In the genomic region with DNA sequence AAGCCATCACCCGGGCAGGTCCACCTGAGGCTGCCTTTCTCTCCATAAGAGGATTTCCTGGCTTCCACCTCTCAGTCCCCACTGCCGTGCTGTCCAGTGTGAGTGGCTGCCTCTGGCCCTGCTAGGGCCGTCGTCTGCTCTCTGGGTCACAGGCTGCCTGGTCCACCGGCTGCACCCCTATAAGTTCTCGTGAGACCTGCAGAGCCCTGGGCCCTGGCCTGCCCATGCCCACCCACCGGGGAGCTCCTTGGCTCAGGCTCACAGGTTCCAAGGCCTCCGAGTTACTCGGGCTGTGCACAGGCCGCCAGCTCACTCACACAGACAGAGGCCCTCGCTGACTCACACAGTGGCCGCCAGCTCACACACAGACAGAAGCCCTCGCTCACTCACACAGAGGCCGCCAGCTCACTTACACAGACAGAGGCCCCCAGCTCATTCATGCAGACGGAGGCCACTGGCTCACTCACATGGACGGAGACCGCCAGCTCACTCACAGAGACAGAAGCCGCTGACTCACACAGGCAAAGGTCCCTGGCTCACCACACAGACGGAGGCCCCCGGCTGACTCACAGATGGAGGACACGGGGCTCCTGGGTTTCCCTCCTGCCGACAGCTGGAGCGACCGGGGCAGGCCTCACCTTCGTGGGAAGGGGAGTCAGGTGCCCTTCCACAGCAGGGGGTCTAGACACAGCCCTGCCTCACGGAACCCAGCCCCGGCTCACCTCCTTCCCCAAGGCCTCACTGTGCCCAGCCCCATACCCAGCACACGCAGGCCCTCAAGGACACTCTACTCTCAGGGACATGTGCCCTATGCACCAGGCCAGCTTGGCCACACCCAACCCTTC, we compare ENCODE assay signal across 1 cellular context.
TF ChIP-seq lines count a peak whose summit lies in the region.

No MANE protein-coding gene starts in this region.

TF ChIP-seq in GM23338, 12 proteins besides CTCF, POLR2A, EP300 and RAD21 (continued from another document):
- TF ChIP-seq, protein P1, sequence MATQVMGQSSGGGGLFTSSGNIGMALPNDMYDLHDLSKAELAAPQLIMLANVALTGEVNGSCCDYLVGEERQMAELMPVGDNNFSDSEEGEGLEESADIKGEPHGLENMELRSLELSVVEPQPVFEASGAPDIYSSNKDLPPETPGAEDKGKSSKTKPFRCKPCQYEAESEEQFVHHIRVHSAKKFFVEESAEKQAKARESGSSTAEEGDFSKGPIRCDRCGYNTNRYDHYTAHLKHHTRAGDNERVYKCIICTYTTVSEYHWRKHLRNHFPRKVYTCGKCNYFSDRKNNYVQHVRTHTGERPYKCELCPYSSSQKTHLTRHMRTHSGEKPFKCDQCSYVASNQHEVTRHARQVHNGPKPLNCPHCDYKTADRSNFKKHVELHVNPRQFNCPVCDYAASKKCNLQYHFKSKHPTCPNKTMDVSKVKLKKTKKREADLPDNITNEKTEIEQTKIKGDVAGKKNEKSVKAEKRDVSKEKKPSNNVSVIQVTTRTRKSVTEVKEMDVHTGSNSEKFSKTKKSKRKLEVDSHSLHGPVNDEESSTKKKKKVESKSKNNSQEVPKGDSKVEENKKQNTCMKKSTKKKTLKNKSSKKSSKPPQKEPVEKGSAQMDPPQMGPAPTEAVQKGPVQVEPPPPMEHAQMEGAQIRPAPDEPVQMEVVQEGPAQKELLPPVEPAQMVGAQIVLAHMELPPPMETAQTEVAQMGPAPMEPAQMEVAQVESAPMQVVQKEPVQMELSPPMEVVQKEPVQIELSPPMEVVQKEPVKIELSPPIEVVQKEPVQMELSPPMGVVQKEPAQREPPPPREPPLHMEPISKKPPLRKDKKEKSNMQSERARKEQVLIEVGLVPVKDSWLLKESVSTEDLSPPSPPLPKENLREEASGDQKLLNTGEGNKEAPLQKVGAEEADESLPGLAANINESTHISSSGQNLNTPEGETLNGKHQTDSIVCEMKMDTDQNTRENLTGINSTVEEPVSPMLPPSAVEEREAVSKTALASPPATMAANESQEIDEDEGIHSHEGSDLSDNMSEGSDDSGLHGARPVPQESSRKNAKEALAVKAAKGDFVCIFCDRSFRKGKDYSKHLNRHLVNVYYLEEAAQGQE (IDR thresholded peaks at IDR 0.05; ENCODE audit: unreplicated experiment): no peak
